In the genomic region with DNA sequence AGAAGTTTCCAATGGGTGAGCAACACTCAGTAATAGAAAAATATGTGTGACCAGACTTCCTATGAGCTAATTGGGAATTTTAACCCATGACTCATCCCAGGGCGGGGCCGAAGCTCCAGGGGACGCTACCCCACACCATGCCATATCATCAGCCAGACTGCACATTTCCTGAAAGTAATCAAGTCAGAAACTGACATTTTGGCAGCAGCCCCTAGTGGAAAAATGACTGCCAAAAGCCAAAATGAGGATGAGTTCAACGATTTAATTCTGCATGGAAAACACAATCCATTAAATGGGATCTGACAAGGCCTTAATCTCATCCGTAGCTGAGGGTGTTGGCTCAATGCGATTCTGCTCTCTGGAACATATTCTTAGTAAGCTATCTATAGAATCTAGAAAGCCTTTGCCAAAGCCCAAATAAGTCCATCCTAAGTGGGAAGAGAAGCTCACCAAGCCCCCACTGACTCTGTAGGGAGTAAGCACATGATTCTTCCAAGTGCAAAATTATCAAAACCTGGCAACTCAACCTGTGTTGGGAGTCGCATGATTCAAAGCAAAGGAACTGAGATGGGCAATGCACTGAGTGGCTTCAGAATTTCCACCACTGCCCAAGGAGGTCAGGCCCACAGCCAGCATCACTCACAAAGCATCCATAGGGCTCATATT, we compare ENCODE assay signal across 11 cellular contexts.
DNase-seq lines count a peak whose midpoint lies in the region; ATAC-seq, FAIRE-seq and TF ChIP-seq lines count a peak whose summit lies in the region.
"Had no signal": no experiment of that assay in that cellular context is flagged by ENCODE, and none has a peak within 500 bp of the region (broad histone marks: within the 10 kb centered on the region; RNA-seq: fewer than 3 reads in every experiment).

No MANE protein-coding gene starts in this region.

- H2AFZ ChIP-seq in HCT116 (ENCODE audit: low read depth, low read length, poor library complexity, severe bottlenecking) (no peak overlapping the region), astrocyte (ENCODE audit: low read depth, low read length) (no peak overlapping the region)

- no peaks in the 10 kb centered on the region for H3K27me3 Mint-ChIP-seq in astrocyte (ENCODE audit: low read depth, unreplicated experiment)
- no peaks in the 10 kb centered on the region for H3K27me3 Mint-ChIP-seq in activated T-cell treated with anti-CD3 and anti-CD28 coated beads, Interleukin-2, amount 50 U/mL, for 72 hours (ENCODE audit: low read depth)
- H3K27me3 Mint-ChIP-seq in CD14-positive monocyte (ENCODE audit: low read depth in 3 of 3), result peaks cover 0 to 4% (median 0%) of the 10 kb centered on the region in 3 donors

- H3K36me3 Mint-ChIP-seq in astrocyte (ENCODE audit: low read depth, unreplicated experiment) (no peaks in the 10 kb centered on the region), CD14-positive monocyte (no peaks in the 10 kb centered on the region)
- H3K36me3 Mint-ChIP-seq in activated T-cell treated with anti-CD3 and anti-CD28 coated beads, Interleukin-2, amount 50 U/mL, for 72 hours (ENCODE audit: insufficient read depth in 2 of 2), result no peaks in the 10 kb centered on the region

- TF ChIP-seq RAD21 in HCT116 (IDR thresholded peaks at IDR 0.05; ENCODE audit: low read depth), result no peak

- H3K9me3 ChIP-seq in HCT116 (ENCODE audit: control insufficient read depth in 1 of 2, insufficient read depth in 1 of 2, low read depth in 1 of 2, low read length in 2 of 2) (no peaks in the 10 kb centered on the region), astrocyte (ENCODE audit: insufficient read depth, low read depth, low read length) (no peaks in the 10 kb centered on the region), left ventricle myocardium inferior (replicated peaks) (no peaks in the 10 kb centered on the region)

- RAD21 ChIA-PET in HCT116 (lab: Charles Lee; ENCODE audit: low non-redundant PET in 1 of 2, low total read pairs in 2 of 2, uncharacterized antibody in 2 of 2, unreplicated experiment in 2 of 2), result no interaction called here

- no peaks in the 10 kb centered on the region for H3K79me2 ChIP-seq in HCT116 (ENCODE audit: insufficient read depth, low read length)
- no peaks in the 10 kb centered on the region for H3K79me2 ChIP-seq in astrocyte (ENCODE audit: insufficient read depth, low read length)

- no peaks in the 10 kb centered on the region for H3K9me2 ChIP-seq in HCT116 (ENCODE audit: insufficient read depth)

- no peak overlapping the region for H3K27ac ChIP-seq in HCT116 (ENCODE audit: low read depth, low read length)
- peak overlapping the region; percentile 99 for H3K27ac ChIP-seq in astrocyte (ENCODE audit: low read depth, low read length)
- H3K27ac ChIP-seq in left ventricle myocardium inferior (replicated peaks), result peak overlapping the region; percentile 82

- CTCF ChIA-PET in HCT116 (lab: Charles Lee), result interaction anchor here (0.7 to 1.0 kb wide), 2 partner anchors 41 to 419 kb away, joined by 4 to 5 read pairs; no protein-coding TSS in a partner anchor

- H3K9me3 Mint-ChIP-seq in astrocyte (ENCODE audit: unreplicated experiment), result no peaks in the 10 kb centered on the region
- peaks cover 0 to 3% of the 10 kb centered on the region in 2 donors for H3K9me3 Mint-ChIP-seq in activated T-cell treated with anti-CD3 and anti-CD28 coated beads, Interleukin-2, amount 50 U/mL, for 72 hours
- H3K9me3 Mint-ChIP-seq in CD14-positive monocyte, result peaks cover 0 to 17% (median 3%) of the 10 kb centered on the region in 7 donors

- no peak for TF ChIP-seq POLR2A in HCT116 (IDR thresholded peaks at IDR 0.05; ENCODE audit: borderline replicate concordance, extremely low read depth, insufficient read depth, insufficient read length)

- TF ChIP-seq CTCF in HCT116 (IDR thresholded peaks at IDR 0.05 in 2 of 3, conservative IDR thresholded peaks at IDR 0.05 in 1 of 3; ENCODE audit: borderline replicate concordance in 1 of 3, insufficient read depth in 1 of 3, low read depth in 2 of 3, low read length in 2 of 3) (no peak), astrocyte (IDR thresholded peaks at IDR 0.05; ENCODE audit: insufficient read depth, low read depth, low read length) (peak; percentile 15), left ventricle myocardium inferior (IDR thresholded peaks at IDR 0.05; ENCODE audit: borderline replicate concordance) (no peak), CD14-positive monocyte (IDR thresholded peaks at IDR 0.05) (no peak)

- POLR2A ChIA-PET in HCT116 (lab: Charles Lee), result no interaction called here

- ATAC-seq in HCT116, result peak; percentile 47; the same call in 1 of the 2 replicates
- ATAC-seq in GM19455 (IDR thresholded peaks at IDR 0.05; ENCODE audit: unreplicated experiment), result no peak
- no peak for ATAC-seq in activated T-cell treated with anti-CD3 and anti-CD28 coated beads, Interleukin-2, amount 50 U/mL, for 72 hours (replicated peaks in 1 of 2)

- DNase-seq in HCT116 (ENCODE audit: low read depth, low spot score) (no peak), astrocyte (ENCODE audit: low read depth) (peak; percentile 96), left ventricle myocardium inferior (peak; percentile 65), superior temporal gyrus (ENCODE audit: extremely low spot score) (peak; percentile 59), HuH-7.5 (ENCODE audit: low spot score) (no peak), CD14-positive monocyte (ENCODE audit: low spot score) (no peak)
- no peak for DNase-seq in activated T-cell treated with anti-CD3 and anti-CD28 coated beads, Interleukin-2, amount 50 U/mL, for 72 hours
- DNase-seq: activated T-cell treated with anti-CD3 and anti-CD28 coated beads, Interleukin-2, amount 50 U/mL, for 1 hour; NCI-H526 treated with DMSO at 0.1 percent for 48 hours; stimulated activated CD4-positive, alpha-beta T cell treated with anti-CD3 and anti-CD28 coated beads, Interleukin-2, amount 100 ng/mL, for 24 hours had no signal

- H3K27me3 ChIP-seq in HCT116 (ENCODE audit: insufficient read depth, low read length), result no peaks in the 10 kb centered on the region
- no peaks in the 10 kb centered on the region for H3K27me3 ChIP-seq in astrocyte (ENCODE audit: insufficient read depth, low read length)
- no peaks in the 10 kb centered on the region for H3K27me3 ChIP-seq in left ventricle myocardium inferior (ENCODE audit: low read depth)

- H3K36me3 ChIP-seq in HCT116 (ENCODE audit: control insufficient read depth in 1 of 2, insufficient read depth in 2 of 2, low read length in 2 of 2) (no peaks in the 10 kb centered on the region), astrocyte (ENCODE audit: insufficient read depth, low read length) (no peaks in the 10 kb centered on the region), left ventricle myocardium inferior (no peaks in the 10 kb centered on the region)

- BruUV-seq in HCT116 (replicated peaks; lab: Mats Ljungman, UMichigan), result no TSS peak

- peaks cover 2 to 12% of the 10 kb centered on the region in 2 experiments; a peak in 3 of 4 replicates for H3K4me1 ChIP-seq in HCT116 (ENCODE audit: control insufficient read depth in 1 of 2, insufficient read depth in 2 of 2, low read length in 2 of 2)
- peaks cover 46% of the 10 kb centered on the region for H3K4me1 ChIP-seq in astrocyte (ENCODE audit: insufficient read depth, low read length)
- H3K4me1 ChIP-seq in left ventricle myocardium inferior, result peaks cover 49% of the 10 kb centered on the region

- intact Hi-C loops in HCT116 (cut with micrococcal nuclease) (no loop called here), left ventricle myocardium inferior (cut with micrococcal nuclease) (no loop called here), CD14-positive monocyte (cut with micrococcal nuclease) (no loop called here)

- H3K4me3 ChIP-seq in HCT116 (replicated peaks in 1 of 2; ENCODE audit: low read depth in 1 of 2, low read length in 2 of 2) (no peak overlapping the region), astrocyte (ENCODE audit: insufficient read depth, low read depth, low read length) (no peak overlapping the region), left ventricle myocardium inferior (no peak overlapping the region)

- FAIRE-seq in astrocyte (lab: Jason Lieb, UNC), result peak; percentile 93

- H3K4me2 ChIP-seq in HCT116 (ENCODE audit: low read length) (peak overlapping the region; percentile 39), astrocyte (ENCODE audit: low read length) (peak overlapping the region; percentile 70)

- H4K20me1 ChIP-seq in HCT116 (ENCODE audit: insufficient read depth) (no peaks in the 10 kb centered on the region), astrocyte (ENCODE audit: insufficient read depth, low read length) (no peaks in the 10 kb centered on the region)

- H3K4me3 Mint-ChIP-seq in astrocyte (ENCODE audit: unreplicated experiment) (peak overlapping the region; percentile 12), CD14-positive monocyte (no peak overlapping the region)
- H3K4me3 Mint-ChIP-seq in activated T-cell treated with anti-CD3 and anti-CD28 coated beads, Interleukin-2, amount 50 U/mL, for 72 hours, result no peak overlapping the region

- no peak overlapping the region for H3K9ac ChIP-seq in HCT116 (ENCODE audit: low read length)
- H3K9ac ChIP-seq in astrocyte (ENCODE audit: low read length), result peak overlapping the region; percentile 79

- peak overlapping the region; percentile 99 for H3K27ac Mint-ChIP-seq in astrocyte (ENCODE audit: unreplicated experiment)
- H3K27ac Mint-ChIP-seq in activated T-cell treated with anti-CD3 and anti-CD28 coated beads, Interleukin-2, amount 50 U/mL, for 72 hours, result no peak overlapping the region
- H3K27ac Mint-ChIP-seq in CD14-positive monocyte, result peak overlapping the region in 1 of 7 donors; percentile 10

- peaks cover 53% of the 10 kb centered on the region for H3K4me1 Mint-ChIP-seq in astrocyte (ENCODE audit: low read depth, unreplicated experiment)
- no peaks in the 10 kb centered on the region for H3K4me1 Mint-ChIP-seq in activated T-cell treated with anti-CD3 and anti-CD28 coated beads, Interleukin-2, amount 50 U/mL, for 72 hours (ENCODE audit: low read depth)
- H3K4me1 Mint-ChIP-seq in CD14-positive monocyte, result no peaks in the 10 kb centered on the region

TF ChIP-seq in HCT116, 20 proteins besides CTCF, POLR2A, EP300 and RAD21 (continues in another document):
- TF ChIP-seq, protein P1, sequence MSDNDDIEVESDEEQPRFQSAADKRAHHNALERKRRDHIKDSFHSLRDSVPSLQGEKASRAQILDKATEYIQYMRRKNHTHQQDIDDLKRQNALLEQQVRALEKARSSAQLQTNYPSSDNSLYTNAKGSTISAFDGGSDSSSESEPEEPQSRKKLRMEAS (IDR thresholded peaks at IDR 0.05), result no peak
- TF ChIP-seq SP1 (IDR thresholded peaks at IDR 0.05; ENCODE audit: low read depth), result peak; percentile 31
- TF ChIP-seq JUND (IDR thresholded peaks at IDR 0.05), result peak; percentile 43; the same call in 1 of the 2 replicates
- no peak for TF ChIP-seq EZH2phosphoT487 (IDR thresholded peaks at IDR 0.05; ENCODE audit: borderline replicate concordance)

Comparison
In these comparisons a context has a peak if more than half of its experiments do, and no peak if none do; other contexts are left out.
1. DNase-seq: peak in astrocyte (single experiment), left ventricle myocardium inferior (single experiment) and superior temporal gyrus (single experiment); none in HCT116 (single experiment), HuH-7.5 (single experiment), activated T-cell treated with anti-CD3 and anti-CD28 coated beads, Interleukin-2, amount 50 U/mL, for 72 hours (0 of 2) and CD14-positive monocyte (single experiment).